In the genomic region with DNA sequence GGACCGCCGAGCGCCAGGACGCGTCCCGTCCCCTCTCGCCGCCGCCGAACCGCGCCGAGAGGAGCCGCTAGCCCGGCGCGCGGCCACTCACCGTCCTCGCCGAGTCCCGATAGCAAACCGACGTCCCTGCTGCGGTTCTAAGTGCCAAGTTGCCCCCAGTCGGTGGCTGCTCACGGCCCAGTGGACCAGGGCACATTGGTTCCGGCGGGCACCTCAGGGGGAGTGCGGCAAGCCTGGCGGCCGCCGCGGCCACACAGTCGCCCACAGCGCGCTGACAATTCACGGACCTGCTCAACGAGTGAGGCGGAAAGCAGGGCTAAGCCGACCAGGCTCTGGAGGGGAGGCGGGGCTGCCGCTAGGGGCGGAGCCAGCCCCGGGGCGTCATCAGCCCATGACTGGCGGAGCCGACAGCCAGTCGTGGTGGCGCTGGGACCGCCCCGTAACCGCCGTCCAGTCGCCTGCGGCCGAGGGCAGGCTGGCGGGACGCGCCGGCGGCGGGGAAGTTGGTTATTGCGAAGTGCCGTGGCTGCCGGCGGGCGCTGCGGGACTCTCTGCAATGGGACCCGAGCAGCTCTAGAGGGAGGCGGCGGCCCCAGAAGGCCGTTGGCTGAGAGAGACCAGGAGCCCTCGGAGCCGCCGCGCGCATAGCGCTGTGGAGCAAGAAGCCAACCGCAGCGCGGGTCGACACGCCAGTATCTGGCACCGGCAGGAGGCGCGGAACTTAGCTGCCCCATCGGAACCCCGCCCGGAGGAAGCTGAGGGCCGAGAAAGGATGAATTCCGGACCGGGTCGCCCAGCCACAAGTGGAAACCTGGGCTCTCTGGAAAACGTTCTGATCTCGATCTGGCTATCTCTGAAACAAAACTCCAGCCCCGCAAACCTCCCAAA, we compare ENCODE assay signal across 1 cellular context.
TF ChIP-seq lines count a peak whose summit lies in the region.

A gene with protein sequence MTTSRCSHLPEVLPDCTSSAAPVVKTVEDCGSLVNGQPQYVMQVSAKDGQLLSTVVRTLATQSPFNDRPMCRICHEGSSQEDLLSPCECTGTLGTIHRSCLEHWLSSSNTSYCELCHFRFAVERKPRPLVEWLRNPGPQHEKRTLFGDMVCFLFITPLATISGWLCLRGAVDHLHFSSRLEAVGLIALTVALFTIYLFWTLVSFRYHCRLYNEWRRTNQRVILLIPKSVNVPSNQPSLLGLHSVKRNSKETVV (minus strand): TSS at position 300 of the 888 bp plus-strand sequence. CDS start 112,387 bp downstream, outside the sequence.

TF ChIP-seq in K562, 482 proteins besides CTCF, POLR2A, EP300 and RAD21 (continued from another document and continues in another):
- TF ChIP-seq GTF2A2 (tag; IDR thresholded peaks at IDR 0.05) (no peak), NUFIP1 (IDR thresholded peaks at IDR 0.05; ENCODE audit: partially characterized antibody) (no peak), RBM22 (IDR thresholded peaks at IDR 0.05; ENCODE audit: low read depth, low read length, poor library complexity, severe bottlenecking) (peak; percentile 75), HIVEP1 (CRISPR knock-in tag; IDR thresholded peaks at IDR 0.05) (no peak), BDP1 (IDR thresholded peaks at IDR 0.05; ENCODE audit: insufficient read depth, insufficient read length) (no peak), ZNF778 (CRISPR knock-in tag; IDR thresholded peaks at IDR 0.05) (no peak), POLR2AphosphoS5 (IDR thresholded peaks at IDR 0.05; ENCODE audit: control insufficient read depth, insufficient read depth, low read depth, low read length) (peak; percentile 88), MTA3 (IDR thresholded peaks at IDR 0.05; ENCODE audit: borderline replicate concordance) (peak; percentile 95), POLR2H (tag; IDR thresholded peaks at IDR 0.05; ENCODE audit: low read depth) (peak; percentile 92), FOS (IDR thresholded peaks at IDR 0.05; ENCODE audit: extremely low read depth, insufficient read length) (peak; percentile 84), CREM (IDR thresholded peaks at IDR 0.05; ENCODE audit: low read depth) (peak; percentile 87), FIP1L1 (IDR thresholded peaks at IDR 0.05; ENCODE audit: low read depth, low read length, poor library complexity, severe bottlenecking) (peak; percentile 80), DDX20 (tag; IDR thresholded peaks at IDR 0.05; ENCODE audit: low read depth) (no peak), JUNB (CRISPR knock-in tag; conservative IDR thresholded peaks at IDR 0.05) (no peak), SMAD1 (IDR thresholded peaks at IDR 0.05; ENCODE audit: low read depth, low read length, partially characterized antibody) (peak; percentile 22), RCOR1 (IDR thresholded peaks at IDR 0.05; ENCODE audit: borderline replicate concordance in 1 of 2, low read depth in 2 of 2, low read length in 2 of 2) (peak in 1 of 2 experiments; percentile 27; a peak in 1 of 4 replicates), MED1 (CRISPR knock-in tag; IDR thresholded peaks at IDR 0.05; ENCODE audit: borderline replicate concordance) (no peak), CTBP1 (IDR thresholded peaks at IDR 0.05; ENCODE audit: borderline replicate concordance) (peak; percentile 94), CAMTA2 (CRISPR knock-in tag; conservative IDR thresholded peaks at IDR 0.05) (no peak), HMGN3 (IDR thresholded peaks at IDR 0.05; ENCODE audit: borderline replicate concordance, extremely low read depth, insufficient read length, low read depth, low read length) (peak; percentile 79), PRPF4 (IDR thresholded peaks at IDR 0.05; ENCODE audit: insufficient read depth, low read depth, low read length, poor library complexity, severe bottlenecking) (no peak), ZNF12 (CRISPR knock-in tag; IDR thresholded peaks at IDR 0.05) (no peak), ZNF263 (CRISPR knock-in tag; IDR thresholded peaks at IDR 0.05; ENCODE audit: borderline replicate concordance) (peak; percentile 68; the same call in 1 of the 2 replicates), SAFB (IDR thresholded peaks at IDR 0.05; ENCODE audit: borderline replicate concordance, low read depth, low read length) (peak; percentile 40), NFRKB (IDR thresholded peaks at IDR 0.05; ENCODE audit: low read depth) (no peak; the same call in 1 of the 2 replicates), ZNF174 (CRISPR knock-in tag; IDR thresholded peaks at IDR 0.05) (no peak), CBFA2T3 (IDR thresholded peaks at IDR 0.05) (0 out of 2 replicates have a peak, but pooled peaks have one; percentile 7), NFE2L1 (tag; IDR thresholded peaks at IDR 0.05; ENCODE audit: borderline replicate concordance, low read depth) (no peak), ZNF24 (IDR thresholded peaks at IDR 0.05) (no peak; the same call in none of the 2 replicates), PML (IDR thresholded peaks at IDR 0.05; ENCODE audit: low read length) (peak; percentile 88), RBBP5 (IDR thresholded peaks at IDR 0.05; ENCODE audit: borderline replicate concordance, insufficient read depth, low read length, poor library complexity, severe bottlenecking) (peak; percentile 87), ZKSCAN8 (CRISPR knock-in tag; IDR thresholded peaks at IDR 0.05) (no peak), PHB2 (IDR thresholded peaks at IDR 0.05; ENCODE audit: low read depth) (no peak), RBM39 (optimal IDR thresholded peaks at IDR 0.05; ENCODE audit: low read depth, low read length) (no peak), RB1 (IDR thresholded peaks at IDR 0.05; ENCODE audit: low read depth) (peak; percentile 72)
- TF ChIP-seq, protein P1, sequence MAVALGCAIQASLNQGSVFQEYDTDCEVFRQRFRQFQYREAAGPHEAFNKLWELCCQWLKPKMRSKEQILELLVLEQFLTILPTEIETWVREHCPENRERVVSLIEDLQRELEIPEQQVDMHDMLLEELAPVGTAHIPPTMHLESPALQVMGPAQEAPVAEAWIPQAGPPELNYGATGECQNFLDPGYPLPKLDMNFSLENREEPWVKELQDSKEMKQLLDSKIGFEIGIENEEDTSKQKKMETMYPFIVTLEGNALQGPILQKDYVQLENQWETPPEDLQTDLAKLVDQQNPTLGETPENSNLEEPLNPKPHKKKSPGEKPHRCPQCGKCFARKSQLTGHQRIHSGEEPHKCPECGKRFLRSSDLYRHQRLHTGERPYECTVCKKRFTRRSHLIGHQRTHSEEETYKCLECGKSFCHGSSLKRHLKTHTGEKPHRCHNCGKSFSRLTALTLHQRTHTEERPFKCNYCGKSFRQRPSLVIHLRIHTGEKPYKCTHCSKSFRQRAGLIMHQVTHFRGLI (CRISPR knock-in tag; IDR thresholded peaks at IDR 0.05): no peak
- TF ChIP-seq, protein P2, sequence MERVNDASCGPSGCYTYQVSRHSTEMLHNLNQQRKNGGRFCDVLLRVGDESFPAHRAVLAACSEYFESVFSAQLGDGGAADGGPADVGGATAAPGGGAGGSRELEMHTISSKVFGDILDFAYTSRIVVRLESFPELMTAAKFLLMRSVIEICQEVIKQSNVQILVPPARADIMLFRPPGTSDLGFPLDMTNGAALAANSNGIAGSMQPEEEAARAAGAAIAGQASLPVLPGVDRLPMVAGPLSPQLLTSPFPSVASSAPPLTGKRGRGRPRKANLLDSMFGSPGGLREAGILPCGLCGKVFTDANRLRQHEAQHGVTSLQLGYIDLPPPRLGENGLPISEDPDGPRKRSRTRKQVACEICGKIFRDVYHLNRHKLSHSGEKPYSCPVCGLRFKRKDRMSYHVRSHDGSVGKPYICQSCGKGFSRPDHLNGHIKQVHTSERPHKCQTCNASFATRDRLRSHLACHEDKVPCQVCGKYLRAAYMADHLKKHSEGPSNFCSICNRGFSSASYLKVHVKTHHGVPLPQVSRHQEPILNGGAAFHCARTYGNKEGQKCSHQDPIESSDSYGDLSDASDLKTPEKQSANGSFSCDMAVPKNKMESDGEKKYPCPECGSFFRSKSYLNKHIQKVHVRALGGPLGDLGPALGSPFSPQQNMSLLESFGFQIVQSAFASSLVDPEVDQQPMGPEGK (CRISPR knock-in tag; IDR thresholded peaks at IDR 0.05; ENCODE audit: borderline replicate concordance): no peak
- TF ChIP-seq, protein P3, sequence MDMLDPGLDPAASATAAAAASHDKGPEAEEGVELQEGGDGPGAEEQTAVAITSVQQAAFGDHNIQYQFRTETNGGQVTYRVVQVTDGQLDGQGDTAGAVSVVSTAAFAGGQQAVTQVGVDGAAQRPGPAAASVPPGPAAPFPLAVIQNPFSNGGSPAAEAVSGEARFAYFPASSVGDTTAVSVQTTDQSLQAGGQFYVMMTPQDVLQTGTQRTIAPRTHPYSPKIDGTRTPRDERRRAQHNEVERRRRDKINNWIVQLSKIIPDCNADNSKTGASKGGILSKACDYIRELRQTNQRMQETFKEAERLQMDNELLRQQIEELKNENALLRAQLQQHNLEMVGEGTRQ (CRISPR knock-in tag; IDR thresholded peaks at IDR 0.05): no peak
- TF ChIP-seq, protein P4, sequence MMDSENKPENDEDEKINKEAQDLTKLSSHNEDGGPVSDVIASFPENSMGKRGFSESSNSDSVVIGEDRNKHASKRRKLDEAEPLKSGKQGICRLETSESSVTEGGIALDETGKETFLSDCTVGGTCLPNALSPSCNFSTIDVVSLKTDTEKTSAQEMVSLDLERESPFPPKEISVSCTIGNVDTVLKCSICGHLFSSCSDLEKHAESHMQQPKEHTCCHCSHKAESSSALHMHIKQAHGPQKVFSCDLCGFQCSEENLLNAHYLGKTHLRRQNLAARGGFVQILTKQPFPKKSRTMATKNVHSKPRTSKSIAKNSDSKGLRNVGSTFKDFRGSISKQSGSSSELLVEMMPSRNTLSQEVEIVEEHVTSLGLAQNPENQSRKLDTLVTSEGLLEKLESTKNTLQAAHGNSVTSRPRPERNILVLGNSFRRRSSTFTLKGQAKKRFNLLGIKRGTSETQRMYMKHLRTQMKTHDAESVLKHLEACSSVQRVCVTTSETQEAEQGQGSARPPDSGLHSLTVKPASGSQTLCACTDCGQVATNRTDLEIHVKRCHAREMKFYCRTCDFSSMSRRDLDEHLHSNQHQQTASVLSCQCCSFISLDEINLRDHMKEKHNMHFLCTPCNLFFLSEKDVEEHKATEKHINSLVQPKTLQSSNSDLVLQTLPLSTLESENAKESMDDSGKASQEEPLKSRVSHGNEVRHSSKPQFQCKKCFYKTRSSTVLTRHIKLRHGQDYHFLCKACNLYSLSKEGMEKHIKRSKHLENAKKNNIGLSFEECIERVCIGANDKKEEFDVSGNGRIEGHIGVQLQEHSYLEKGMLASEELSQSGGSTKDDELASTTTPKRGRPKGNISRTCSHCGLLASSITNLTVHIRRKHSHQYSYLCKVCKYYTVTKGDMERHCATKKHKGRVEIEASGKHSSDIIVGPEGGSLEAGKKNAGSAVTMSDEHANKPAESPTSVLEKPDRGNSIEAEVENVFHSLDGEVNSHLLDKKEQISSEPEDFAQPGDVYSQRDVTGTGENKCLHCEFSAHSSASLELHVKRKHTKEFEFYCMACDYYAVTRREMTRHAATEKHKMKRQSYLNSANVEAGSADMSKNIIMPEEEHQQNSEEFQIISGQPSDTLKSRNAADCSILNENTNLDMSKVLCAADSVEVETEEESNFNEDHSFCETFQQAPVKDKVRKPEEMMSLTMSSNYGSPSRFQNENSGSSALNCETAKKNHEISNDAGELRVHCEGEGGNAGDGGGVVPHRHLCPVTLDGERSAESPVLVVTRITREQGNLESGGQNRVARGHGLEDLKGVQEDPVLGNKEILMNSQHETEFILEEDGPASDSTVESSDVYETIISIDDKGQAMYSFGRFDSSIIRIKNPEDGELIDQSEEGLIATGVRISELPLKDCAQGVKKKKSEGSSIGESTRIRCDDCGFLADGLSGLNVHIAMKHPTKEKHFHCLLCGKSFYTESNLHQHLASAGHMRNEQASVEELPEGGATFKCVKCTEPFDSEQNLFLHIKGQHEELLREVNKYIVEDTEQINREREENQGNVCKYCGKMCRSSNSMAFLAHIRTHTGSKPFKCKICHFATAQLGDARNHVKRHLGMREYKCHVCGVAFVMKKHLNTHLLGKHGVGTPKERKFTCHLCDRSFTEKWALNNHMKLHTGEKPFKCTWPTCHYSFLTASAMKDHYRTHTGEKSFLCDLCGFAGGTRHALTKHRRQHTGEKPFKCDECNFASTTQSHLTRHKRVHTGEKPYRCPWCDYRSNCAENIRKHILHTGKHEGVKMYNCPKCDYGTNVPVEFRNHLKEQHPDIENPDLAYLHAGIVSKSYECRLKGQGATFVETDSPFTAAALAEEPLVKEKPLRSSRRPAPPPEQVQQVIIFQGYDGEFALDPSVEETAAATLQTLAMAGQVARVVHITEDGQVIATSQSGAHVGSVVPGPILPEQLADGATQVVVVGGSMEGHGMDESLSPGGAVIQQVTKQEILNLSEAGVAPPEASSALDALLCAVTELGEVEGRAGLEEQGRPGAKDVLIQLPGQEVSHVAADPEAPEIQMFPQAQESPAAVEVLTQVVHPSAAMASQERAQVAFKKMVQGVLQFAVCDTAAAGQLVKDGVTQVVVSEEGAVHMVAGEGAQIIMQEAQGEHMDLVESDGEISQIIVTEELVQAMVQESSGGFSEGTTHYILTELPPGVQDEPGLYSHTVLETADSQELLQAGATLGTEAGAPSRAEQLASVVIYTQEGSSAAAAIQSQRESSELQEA (IDR thresholded peaks at IDR 0.05; ENCODE audit: low read depth): no peak
- TF ChIP-seq, protein P5, sequence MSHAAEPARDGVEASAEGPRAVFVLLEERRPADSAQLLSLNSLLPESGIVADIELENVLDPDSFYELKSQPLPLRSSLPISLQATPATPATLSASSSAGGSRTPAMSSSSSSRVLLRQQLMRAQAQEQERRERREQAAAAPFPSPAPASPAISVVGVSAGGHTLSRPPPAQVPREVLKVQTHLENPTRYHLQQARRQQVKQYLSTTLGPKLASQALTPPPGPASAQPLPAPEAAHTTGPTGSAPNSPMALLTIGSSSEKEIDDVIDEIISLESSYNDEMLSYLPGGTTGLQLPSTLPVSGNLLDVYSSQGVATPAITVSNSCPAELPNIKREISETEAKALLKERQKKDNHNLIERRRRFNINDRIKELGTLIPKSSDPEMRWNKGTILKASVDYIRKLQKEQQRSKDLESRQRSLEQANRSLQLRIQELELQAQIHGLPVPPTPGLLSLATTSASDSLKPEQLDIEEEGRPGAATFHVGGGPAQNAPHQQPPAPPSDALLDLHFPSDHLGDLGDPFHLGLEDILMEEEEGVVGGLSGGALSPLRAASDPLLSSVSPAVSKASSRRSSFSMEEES (CRISPR knock-in tag; IDR thresholded peaks at IDR 0.05): no peak
- TF ChIP-seq, protein P6, sequence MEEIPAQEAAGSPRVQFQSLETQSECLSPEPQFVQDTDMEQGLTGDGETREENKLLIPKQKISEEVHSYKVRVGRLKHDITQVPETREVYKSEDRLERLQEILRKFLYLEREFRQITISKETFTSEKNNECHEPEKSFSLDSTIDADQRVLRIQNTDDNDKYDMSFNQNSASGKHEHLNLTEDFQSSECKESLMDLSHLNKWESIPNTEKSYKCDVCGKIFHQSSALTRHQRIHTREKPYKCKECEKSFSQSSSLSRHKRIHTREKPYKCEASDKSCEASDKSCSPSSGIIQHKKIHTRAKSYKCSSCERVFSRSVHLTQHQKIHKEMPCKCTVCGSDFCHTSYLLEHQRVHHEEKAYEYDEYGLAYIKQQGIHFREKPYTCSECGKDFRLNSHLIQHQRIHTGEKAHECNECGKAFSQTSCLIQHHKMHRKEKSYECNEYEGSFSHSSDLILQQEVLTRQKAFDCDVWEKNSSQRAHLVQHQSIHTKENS (CRISPR knock-in tag; IDR thresholded peaks at IDR 0.05): no peak
